9 cellular contexts compared by ENCODE assay signal in the genomic region with DNA sequence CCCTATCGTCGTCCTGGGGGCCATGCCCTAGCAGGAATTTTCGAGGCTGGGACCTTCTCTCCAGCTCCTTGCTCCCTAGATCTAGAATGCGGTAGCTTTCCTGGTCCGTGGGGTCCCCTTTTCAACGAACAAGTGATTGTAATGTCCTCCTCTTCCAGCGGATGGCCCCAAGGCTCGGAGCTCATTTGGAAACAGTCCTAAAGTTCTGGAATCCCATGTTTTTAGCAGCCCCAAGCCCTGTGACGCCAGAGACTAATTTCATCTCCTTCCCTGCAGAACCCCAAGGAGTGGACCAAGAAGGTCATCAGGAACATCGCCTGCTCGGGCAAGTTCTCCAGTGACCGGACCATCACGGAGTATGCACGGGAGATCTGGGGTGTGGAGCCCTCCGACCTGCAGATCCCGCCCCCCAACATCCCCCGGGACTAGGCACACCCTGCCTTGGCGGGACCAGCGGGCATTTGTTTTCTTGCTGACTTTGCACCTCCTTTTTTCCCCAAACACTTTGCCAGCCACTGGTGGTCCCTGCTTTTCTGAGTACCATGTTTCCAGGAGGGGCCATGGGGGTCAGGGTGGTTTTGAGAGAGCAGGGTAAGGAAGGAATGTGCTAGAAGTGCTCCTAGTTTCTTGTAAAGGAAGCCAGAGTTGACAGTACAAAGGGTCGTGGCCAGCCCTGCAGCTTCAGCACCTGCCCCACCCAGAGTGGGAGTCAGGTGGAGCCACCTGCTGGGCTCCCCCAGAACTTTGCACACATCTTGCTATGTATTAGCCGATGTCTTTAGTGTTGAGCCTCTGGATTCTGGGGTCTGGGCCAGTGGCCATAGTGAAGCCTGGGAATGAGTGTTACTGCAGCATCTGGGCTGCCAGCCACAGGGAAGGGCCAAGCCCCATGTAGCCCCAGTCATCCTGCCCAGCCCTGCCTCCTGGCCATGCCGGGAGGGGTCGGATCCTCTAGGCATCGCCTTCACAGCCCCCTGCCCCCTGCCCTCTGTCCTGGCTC. TPM values are rescaled to one million over a fixed set of nuclear protein-coding genes. Genes with fewer than 3 reads are reported as not detected.
DNase-seq lines count a peak whose midpoint lies in the region; ATAC-seq and TF ChIP-seq lines count a peak whose summit lies in the region.
"Had no signal": no experiment of that assay in that cellular context is flagged by ENCODE, and none has a peak within 500 bp of the region (broad histone marks: within the 10 kb centered on the region; RNA-seq: fewer than 3 reads in every experiment).

No MANE protein-coding gene starts in this region.

- DNase-seq in CD4-positive, alpha-beta T cell, result peak in 4 of 10 experiments; percentile 8 to 20 (median 17)
- DNase-seq in HT-29 (ENCODE audit: low spot score), result peak; percentile 64
- peak; percentile 42 for DNase-seq in activated naive CD8-positive, alpha-beta T cell treated with anti-CD3 and anti-CD28 coated beads for 36 hours
- DNase-seq in hypothalamus (lab: John Stamatoyannopoulos, UW), result peak in 31 of 51 donors; percentile 21 to 75 (median 52)
- DNase-seq in activated CD4-positive, CD25-positive, alpha-beta regulatory T cell (lab: John Stamatoyannopoulos, UW), result no peak
- no peak for DNase-seq in NCI-H1436 treated with DMSO at 0.1 percent for 48 hours (lab: John Stamatoyannopoulos, UW)

- peaks cover 18% of the 10 kb centered on the region for H3K36me3 Mint-ChIP-seq in CD4-positive, alpha-beta T cell (ENCODE audit: low read depth)
- H3K36me3 Mint-ChIP-seq in activated naive CD8-positive, alpha-beta T cell treated with anti-CD3 and anti-CD28 coated beads for 36 hours, result no peaks in the 10 kb centered on the region
- H3K36me3 Mint-ChIP-seq in stimulated activated memory B cell treated with anti-CD40 and anti-IgM and Interleukin-4, amounts not matched to agents 10 μg/mL and 1 μg/mL and 100 μg/mL, for 72 hours, result peaks cover 32% of the 10 kb centered on the region

- peak overlapping the region; percentile 42 for H3K27ac Mint-ChIP-seq in CD4-positive, alpha-beta T cell
- H3K27ac Mint-ChIP-seq in activated naive CD8-positive, alpha-beta T cell treated with anti-CD3 and anti-CD28 coated beads for 36 hours, result no peak overlapping the region
- peak overlapping the region; percentile 55 for H3K27ac Mint-ChIP-seq in stimulated activated memory B cell treated with anti-CD40 and anti-IgM and Interleukin-4, amounts not matched to agents 10 μg/mL and 1 μg/mL and 100 μg/mL, for 72 hours

- TF ChIP-seq CTCF in CD4-positive, alpha-beta T cell (IDR thresholded peaks at IDR 0.05), result peak; percentile 27

- intact Hi-C loops in CD4-positive, alpha-beta T cell (cut with DNase I, micrococcal nuclease), result loop anchor here in 1 of 2 experiments (10.0 kb wide), 2 partner anchors 102 to 302 kb away; partner anchors contain the start of genes APMAP and ENTPD6

- no peaks in the 10 kb centered on the region for H3K4me1 Mint-ChIP-seq in CD4-positive, alpha-beta T cell (ENCODE audit: low read depth)
- peaks cover 4% of the 10 kb centered on the region for H3K4me1 Mint-ChIP-seq in activated naive CD8-positive, alpha-beta T cell treated with anti-CD3 and anti-CD28 coated beads for 36 hours
- peaks cover 28% of the 10 kb centered on the region for H3K4me1 Mint-ChIP-seq in stimulated activated memory B cell treated with anti-CD40 and anti-IgM and Interleukin-4, amounts not matched to agents 10 μg/mL and 1 μg/mL and 100 μg/mL, for 72 hours

- CTCF ChIA-PET in CD4-positive, alpha-beta T cell (lab: Charles Lee), result interaction anchor here (1.2 kb wide), 1 partner anchor 103 kb away, joined by 3 read pairs; no protein-coding TSS in a partner anchor

- peak; percentile 43 for ATAC-seq in CD4-positive, alpha-beta T cell (ENCODE audit: poor library complexity)
- peak; percentile 35 for ATAC-seq in GM19035 (IDR thresholded peaks at IDR 0.05; ENCODE audit: unreplicated experiment)
- ATAC-seq in stimulated activated memory B cell treated with anti-CD40 and anti-IgM and Interleukin-4, amounts not matched to agents 10 μg/mL and 1 μg/mL and 100 μg/mL, for 72 hours, result no peak

- no peak overlapping the region for H3K4me3 Mint-ChIP-seq in CD4-positive, alpha-beta T cell
- H3K4me3 Mint-ChIP-seq in activated naive CD8-positive, alpha-beta T cell treated with anti-CD3 and anti-CD28 coated beads for 36 hours, result no peak overlapping the region
- H3K4me3 Mint-ChIP-seq in stimulated activated memory B cell treated with anti-CD40 and anti-IgM and Interleukin-4, amounts not matched to agents 10 μg/mL and 1 μg/mL and 100 μg/mL, for 72 hours, result no peak overlapping the region

- no peaks in the 10 kb centered on the region for H3K27me3 Mint-ChIP-seq in CD4-positive, alpha-beta T cell
- H3K27me3 Mint-ChIP-seq in activated naive CD8-positive, alpha-beta T cell treated with anti-CD3 and anti-CD28 coated beads for 36 hours, result no peaks in the 10 kb centered on the region
- H3K27me3 Mint-ChIP-seq in stimulated activated memory B cell treated with anti-CD40 and anti-IgM and Interleukin-4, amounts not matched to agents 10 μg/mL and 1 μg/mL and 100 μg/mL, for 72 hours, result no peaks in the 10 kb centered on the region

- POLR2A ChIA-PET in CD4-positive, alpha-beta T cell (lab: Charles Lee), result no interaction called here

- no peaks in the 10 kb centered on the region for H3K9me3 Mint-ChIP-seq in CD4-positive, alpha-beta T cell
- H3K9me3 Mint-ChIP-seq in activated naive CD8-positive, alpha-beta T cell treated with anti-CD3 and anti-CD28 coated beads for 36 hours, result no peaks in the 10 kb centered on the region
- no peaks in the 10 kb centered on the region for H3K9me3 Mint-ChIP-seq in stimulated activated memory B cell treated with anti-CD40 and anti-IgM and Interleukin-4, amounts not matched to agents 10 μg/mL and 1 μg/mL and 100 μg/mL, for 72 hours

- no peaks in the 10 kb centered on the region for H3K9me3 ChIP-seq in CD4-positive, alpha-beta T cell (ENCODE audit: control insufficient read depth, low read length)

- H3K27ac ChIP-seq in CD4-positive, alpha-beta T cell (ENCODE audit: low read depth, low read length), result no peak overlapping the region
- H3K27ac ChIP-seq: SK-N-MC had no signal

- no peaks in the 10 kb centered on the region for H3K27me3 ChIP-seq in CD4-positive, alpha-beta T cell (ENCODE audit: control insufficient read depth, insufficient read depth, low read length)

RNA-seq across cellular contexts. Expression of gene PYGB, which starts 48.5 kb away (rescaled TPM):
- 10 to 100 TPM; 26.3 to 27.5 TPM for total RNA-seq in CD4-positive, alpha-beta T cell
- 629 and 663 TPM in 2 replicates for total RNA-seq in HT-29 (2014; rRNA removed; shearing (Covaris generic))
- total RNA-seq in activated naive CD8-positive, alpha-beta T cell treated with anti-CD3 and anti-CD28 coated beads for 36 hours, result 10 to 100 TPM; 30.3 to 31.0 TPM

Comparison
In these comparisons a context has a peak if more than half of its experiments do, and no peak if none do; other contexts are left out.
1. DNase-seq: peak in HT-29 (single experiment), activated naive CD8-positive, alpha-beta T cell treated with anti-CD3 and anti-CD28 coated beads for 36 hours (single experiment) and hypothalamus (31 of 51); none in activated CD4-positive, CD25-positive, alpha-beta regulatory T cell (0 of 4) and NCI-H1436 treated with DMSO at 0.1 percent for 48 hours (single experiment).
2. RNA of gene PYGB, which starts 48.5 kb away (total RNA-seq): 629 to 663 TPM in HT-29; 30.3 to 31.0 TPM in activated naive CD8-positive, alpha-beta T cell treated with anti-CD3 and anti-CD28 coated beads for 36 hours and 26.3 to 27.5 TPM in CD4-positive, alpha-beta T cell; every median in the first group is over 10 times any median in the second.